16 cellular contexts compared by ENCODE assay signal in the genomic region with DNA sequence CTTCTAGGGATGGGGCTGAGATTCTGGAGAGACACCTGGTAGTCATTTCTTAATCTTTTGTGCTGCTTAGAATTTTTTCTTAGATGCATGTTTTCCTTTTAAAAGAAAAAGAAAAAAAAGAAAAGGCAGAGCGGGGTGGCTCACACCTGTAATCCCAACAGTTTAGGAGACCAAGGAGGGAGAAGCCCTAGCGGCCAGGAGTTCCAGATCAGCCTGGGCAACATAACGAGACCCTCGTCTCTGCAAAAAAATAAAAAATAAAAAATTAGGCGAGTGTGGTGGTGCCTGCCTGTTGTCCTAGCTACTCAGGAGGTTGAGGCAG. TPM values are rescaled to one million over a fixed set of nuclear protein-coding genes. Genes with fewer than 3 reads are reported as not detected.
DNase-seq lines count a peak whose midpoint lies in the region; TF ChIP-seq lines count a peak whose summit lies in the region.
"Had no signal": no experiment of that assay in that cellular context is flagged by ENCODE, and none has a peak within 500 bp of the region (broad histone marks: within the 10 kb centered on the region; RNA-seq: fewer than 3 reads in every experiment).

No MANE protein-coding gene starts in this region.

- H3K9me3 ChIP-seq in CD4-positive, alpha-beta memory T cell (ENCODE audit: control insufficient read depth in 1 of 2, low read length in 2 of 2): no peaks in the 10 kb centered on the region
- no peaks in the 10 kb centered on the region for H3K9me3 ChIP-seq in HUES6 (ENCODE audit: control insufficient read depth, insufficient read depth, low read depth, low read length)
- H3K9me3 ChIP-seq: Caco-2, SJCRH30 had no signal

- no peaks in the 10 kb centered on the region for H3K36me3 ChIP-seq in CD4-positive, alpha-beta memory T cell (ENCODE audit: insufficient read depth, low read length)
- no peaks in the 10 kb centered on the region for H3K36me3 ChIP-seq in HUES6 (ENCODE audit: control insufficient read depth, insufficient read depth, low read length)
- H3K36me3 ChIP-seq: BLaER1, SJCRH30 had no signal

- intact Hi-C loops in CD4-positive, alpha-beta memory T cell (cut with micrococcal nuclease): no loop called here
- intact Hi-C loops in activated naive CD4-positive, alpha-beta T cell treated with anti-CD3 and anti-CD28 coated beads for 36 hours (cut with micrococcal nuclease): loop anchor here (2.0 kb wide), 1 partner anchor 17 kb away; no protein-coding TSS in a partner anchor

- H3K27ac Mint-ChIP-seq in CD4-positive, alpha-beta memory T cell: no peak overlapping the region
- H3K27ac Mint-ChIP-seq in immature natural killer cell: no peak overlapping the region
- H3K27ac Mint-ChIP-seq in progenitor cell of endocrine pancreas: no peak overlapping the region
- no peak overlapping the region for H3K27ac Mint-ChIP-seq in activated naive CD4-positive, alpha-beta T cell treated with anti-CD3 and anti-CD28 coated beads for 36 hours

- H3K27me3 ChIP-seq in CD4-positive, alpha-beta memory T cell (ENCODE audit: insufficient read depth, low read length): peaks cover 55% of the 10 kb centered on the region
- peaks cover 100% of the 10 kb centered on the region for H3K27me3 ChIP-seq in HUES6 (ENCODE audit: control insufficient read depth, insufficient read depth, low read length)

- peak; percentile 1 for TF ChIP-seq CTCF in progenitor cell of endocrine pancreas (IDR thresholded peaks at IDR 0.05; ENCODE audit: unreplicated experiment)

- CTCF ChIA-PET in CD4-positive, alpha-beta memory T cell (lab: Charles Lee; ENCODE audit: partially characterized antibody): interaction anchor here (1.2 to 1.3 kb wide), 2 partner anchors 20 to 59 kb away, joined by 3 to 4 read pairs; no protein-coding TSS in a partner anchor
- CTCF ChIA-PET in activated naive CD4-positive, alpha-beta T cell treated with anti-CD3 and anti-CD28 coated beads for 36 hours (lab: Charles Lee): interaction anchor here (0.5 to 1.6 kb wide), 3 partner anchors 17 to 30 kb away, joined by 3 to 10 read pairs (median 4); no protein-coding TSS in a partner anchor

- H3K27ac ChIP-seq in CD4-positive, alpha-beta memory T cell (ENCODE audit: low read depth, low read length): no peak overlapping the region
- no peak overlapping the region for H3K27ac ChIP-seq in HUES6 (ENCODE audit: low read depth, low read length)
- H3K27ac ChIP-seq: BLaER1, SJCRH30 had no signal

- H3K4me1 ChIP-seq in CD4-positive, alpha-beta memory T cell (ENCODE audit: insufficient read depth, low read length): peaks cover 29% of the 10 kb centered on the region
- H3K4me1 ChIP-seq in HUES6 (ENCODE audit: control insufficient read depth, insufficient read depth, low read length): peaks cover 3% of the 10 kb centered on the region; the same call in 1 of the 2 replicates
- H3K4me1 ChIP-seq: BLaER1, Caco-2 had no signal

- no peaks in the 10 kb centered on the region for H3K36me3 Mint-ChIP-seq in CD4-positive, alpha-beta memory T cell
- H3K36me3 Mint-ChIP-seq in immature natural killer cell (no peaks in the 10 kb centered on the region), progenitor cell of endocrine pancreas (ENCODE audit: insufficient read depth) (no peaks in the 10 kb centered on the region)
- H3K36me3 Mint-ChIP-seq in activated naive CD4-positive, alpha-beta T cell treated with anti-CD3 and anti-CD28 coated beads for 36 hours (ENCODE audit: low read depth): no peaks in the 10 kb centered on the region

- H3K4me1 Mint-ChIP-seq in CD4-positive, alpha-beta memory T cell: peaks cover 15 to 31% (median 23%) of the 10 kb centered on the region in 4 donors
- peaks cover 28 to 33% of the 10 kb centered on the region in 2 donors for H3K4me1 Mint-ChIP-seq in immature natural killer cell
- peaks cover 15% of the 10 kb centered on the region for H3K4me1 Mint-ChIP-seq in progenitor cell of endocrine pancreas (ENCODE audit: low read depth)
- peaks cover 27% of the 10 kb centered on the region for H3K4me1 Mint-ChIP-seq in activated naive CD4-positive, alpha-beta T cell treated with anti-CD3 and anti-CD28 coated beads for 36 hours (ENCODE audit: low read depth)

- no peak for DNase-seq in CD4-positive, alpha-beta memory T cell
- DNase-seq in immature natural killer cell (no peak), progenitor cell of endocrine pancreas (ENCODE audit: low spot score, unreplicated experiment) (no peak), NAMALWA (ENCODE audit: low spot score) (no peak), C1 segment of cervical spinal cord (lab: John Stamatoyannopoulos, UW) (no peak)
- DNase-seq in activated naive CD4-positive, alpha-beta T cell treated with anti-CD3 and anti-CD28 coated beads for 36 hours: no peak
- DNase-seq: Caco-2, HCEC 1CT, NCI-H2227 treated with DMSO at 0.1 percent for 48 hours, NCI-H526 treated with DMSO at 0.1 percent for 48 hours, OCI-M1, SJCRH30 had no signal

- H3K4me3 Mint-ChIP-seq in CD4-positive, alpha-beta memory T cell: peak overlapping the region in 6 of 8 donors; percentile 11 to 88 (median 78)
- H3K4me3 Mint-ChIP-seq in immature natural killer cell: peak overlapping the region in 3 of 5 donors; percentile 21 to 90 (median 83)
- no peak overlapping the region for H3K4me3 Mint-ChIP-seq in progenitor cell of endocrine pancreas (ENCODE audit: low read depth)
- H3K4me3 Mint-ChIP-seq in activated naive CD4-positive, alpha-beta T cell treated with anti-CD3 and anti-CD28 coated beads for 36 hours: no peak overlapping the region

- no peak overlapping the region for H3K9ac ChIP-seq in HUES6 (ENCODE audit: low read length)
- H3K9ac ChIP-seq: BLaER1 had no signal

- peaks cover 0 to 10% (median 0%) of the 10 kb centered on the region in 8 donors for H3K9me3 Mint-ChIP-seq in CD4-positive, alpha-beta memory T cell
- H3K9me3 Mint-ChIP-seq in immature natural killer cell: no peaks in the 10 kb centered on the region
- no peaks in the 10 kb centered on the region for H3K9me3 Mint-ChIP-seq in progenitor cell of endocrine pancreas (ENCODE audit: low read depth)
- no peaks in the 10 kb centered on the region for H3K9me3 Mint-ChIP-seq in activated naive CD4-positive, alpha-beta T cell treated with anti-CD3 and anti-CD28 coated beads for 36 hours

- POLR2A ChIA-PET in CD4-positive, alpha-beta memory T cell (lab: Charles Lee; ENCODE audit: partially characterized antibody): no interaction called here

- no peak overlapping the region for H3K4me3 ChIP-seq in CD4-positive, alpha-beta memory T cell (ENCODE audit: low read length in 2 of 2)
- H3K4me3 ChIP-seq in HUES6 (ENCODE audit: low read depth, low read length): peak overlapping the region; percentile 71
- H3K4me3 ChIP-seq: BLaER1, SJCRH30 had no signal

- peaks cover 54 to 66% of the 10 kb centered on the region in 2 donors for H3K27me3 Mint-ChIP-seq in CD4-positive, alpha-beta memory T cell
- H3K27me3 Mint-ChIP-seq in immature natural killer cell (ENCODE audit: low read depth in 3 of 3) (peaks cover 34 to 51% (median 50%) of the 10 kb centered on the region in 3 donors), progenitor cell of endocrine pancreas (peaks cover 98% of the 10 kb centered on the region)
- H3K27me3 Mint-ChIP-seq in activated naive CD4-positive, alpha-beta T cell treated with anti-CD3 and anti-CD28 coated beads for 36 hours (ENCODE audit: low read depth): peaks cover 78% of the 10 kb centered on the region

RNA-seq across cellular contexts. Expression of a gene that starts 10.7 kb away (rescaled TPM):
- not detected for total RNA-seq in CD4-positive, alpha-beta memory T cell
- not detected for polyA plus RNA-seq in CD4-positive, alpha-beta memory T cell
- not detected for polyA plus RNA-seq in immature natural killer cell
- 0.31 TPM in 1 of 2 replicates, not detected in the other for total RNA-seq in progenitor cell of endocrine pancreas
- not detected for total RNA-seq in activated naive CD4-positive, alpha-beta T cell treated with anti-CD3 and anti-CD28 coated beads for 36 hours

RNA-seq across cellular contexts. Expression of a gene that starts 46.0 kb away (rescaled TPM):
- total RNA-seq in CD4-positive, alpha-beta memory T cell: not detected
- not detected for polyA plus RNA-seq in CD4-positive, alpha-beta memory T cell
- polyA plus RNA-seq in immature natural killer cell: not detected
- total RNA-seq in progenitor cell of endocrine pancreas: not detected in 2 replicates
- not detected for total RNA-seq in activated naive CD4-positive, alpha-beta T cell treated with anti-CD3 and anti-CD28 coated beads for 36 hours

RNA-seq across cellular contexts. Expression of a gene that starts 54.1 kb away (rescaled TPM):
- total RNA-seq in CD4-positive, alpha-beta memory T cell: not detected
- polyA plus RNA-seq in CD4-positive, alpha-beta memory T cell: not detected
- under 1 TPM in 2 of 3 donors, not detected in 1; 0.20 TPM for polyA plus RNA-seq in immature natural killer cell
- total RNA-seq in progenitor cell of endocrine pancreas: not detected in 2 replicates
- not detected for total RNA-seq in activated naive CD4-positive, alpha-beta T cell treated with anti-CD3 and anti-CD28 coated beads for 36 hours
- total RNA-seq: LHCN-M2, SJCRH30 had no signal
- polyA plus RNA-seq: AG04450 had no signal

Comparison
In these comparisons a context has a peak if more than half of its experiments do, and no peak if none do; other contexts are left out.
1. H3K4me3 Mint-ChIP-seq: peak in CD4-positive, alpha-beta memory T cell (6 of 8) and immature natural killer cell (3 of 5); none in progenitor cell of endocrine pancreas (single experiment) and activated naive CD4-positive, alpha-beta T cell treated with anti-CD3 and anti-CD28 coated beads for 36 hours (single experiment).